Comparison of ENCODE assay signal across 12 cellular contexts in genomic region chr12:6333029-6333428, GRCh38. TPM values are rescaled to one million over a fixed set of nuclear protein-coding genes. Genes with fewer than 3 reads are reported as not detected.
A peak's percentile ranks its signal among the peaks of the same experiment; 100 is the strongest.
DNase-seq lines count a peak whose midpoint lies in the region; ATAC-seq and TF ChIP-seq lines count a peak whose summit lies in the region.
"Had no signal": no experiment of that assay in that cellular context is flagged by ENCODE, and none has a peak within 500 bp of the region (broad histone marks: within the 10 kb centered on the region; RNA-seq: fewer than 3 reads in every experiment).

No MANE protein-coding gene starts in this region.

- POLR2A ChIA-PET in activated CD4-positive, alpha-beta T cell treated with anti-CD3 and anti-CD28 coated beads, Interleukin-2, amount 10 ng/mL, durations not matched to agents 7 days and 5 days (lab: Charles Lee) = interaction anchor here (0.7 kb wide), 1 partner anchor 93 kb away, joined by 3 read pairs; no protein-coding TSS in a partner anchor

- no peaks in the 10 kb centered on the region for H3K27me3 ChIP-seq in foreskin keratinocyte

- H3K27ac Mint-ChIP-seq in activated CD4-positive, alpha-beta T cell treated with anti-CD3 and anti-CD28 coated beads, Interleukin-2, amount 10 ng/mL, durations not matched to agents 7 days and 5 days = peak overlapping the region; percentile 89
- H3K27ac Mint-ChIP-seq in T-helper 17 cell (peak overlapping the region; percentile 88), nephron progenitor cell (no peak overlapping the region)

- no peak for DNase-seq in activated CD4-positive, alpha-beta T cell treated with anti-CD3 and anti-CD28 coated beads, Interleukin-2, amount 10 ng/mL, durations not matched to agents 7 days and 5 days
- no peak for DNase-seq in activated CD4-positive, alpha-beta T cell treated with anti-CD3 and anti-CD28 coated beads for 48 hours
- DNase-seq in T-helper 17 cell = no peak
- DNase-seq in foreskin keratinocyte = no peak
- DNase-seq in stimulated activated CD8-positive, alpha-beta memory T cell treated with anti-CD3 and anti-CD28 coated beads, Interleukin-4, amount 100 ng/mL, for 48 hours = peak; percentile 49
- no peak for DNase-seq in nephron progenitor cell
- no peak for DNase-seq in NCI-H510A (lab: John Stamatoyannopoulos, UW)
- DNase-seq: NK-92 treated with Interleukin-12 subunit alpha and Interleukin-12 subunit beta, amount 100 ng/mL, for 24 hours; stimulated activated CD4-positive, alpha-beta T cell treated with anti-CD3 and anti-CD28 coated beads, Interleukin-4, amount 100 ng/mL, for 1 hour had no signal

- H3K4me1 ChIP-seq in foreskin keratinocyte = peaks cover 40% of the 10 kb centered on the region

- no peak for TF ChIP-seq CTCF in foreskin keratinocyte (conservative IDR thresholded peaks at IDR 0.05)
- no peak for TF ChIP-seq CTCF in nephron progenitor cell (IDR thresholded peaks at IDR 0.05)

- peak overlapping the region; percentile 57 for H3K4me3 Mint-ChIP-seq in activated CD4-positive, alpha-beta T cell treated with anti-CD3 and anti-CD28 coated beads, Interleukin-2, amount 10 ng/mL, durations not matched to agents 7 days and 5 days
- peak overlapping the region; percentile 70 for H3K4me3 Mint-ChIP-seq in T-helper 17 cell
- H3K4me3 Mint-ChIP-seq in nephron progenitor cell = no peak overlapping the region

- H3K36me3 Mint-ChIP-seq in activated CD4-positive, alpha-beta T cell treated with anti-CD3 and anti-CD28 coated beads, Interleukin-2, amount 10 ng/mL, durations not matched to agents 7 days and 5 days (ENCODE audit: low read depth) = peaks cover 55% of the 10 kb centered on the region
- H3K36me3 Mint-ChIP-seq in T-helper 17 cell (ENCODE audit: low read depth) = peaks cover 15% of the 10 kb centered on the region
- H3K36me3 Mint-ChIP-seq in nephron progenitor cell (ENCODE audit: low read depth) = peaks cover 50% of the 10 kb centered on the region

- H3K27ac ChIP-seq in foreskin keratinocyte = peak overlapping the region; percentile 24

- no peaks in the 10 kb centered on the region for H3K27me3 Mint-ChIP-seq in activated CD4-positive, alpha-beta T cell treated with anti-CD3 and anti-CD28 coated beads, Interleukin-2, amount 10 ng/mL, durations not matched to agents 7 days and 5 days
- H3K27me3 Mint-ChIP-seq in T-helper 17 cell = no peaks in the 10 kb centered on the region
- H3K27me3 Mint-ChIP-seq in nephron progenitor cell (ENCODE audit: low read depth, poor library complexity) = no peaks in the 10 kb centered on the region

- H3K9me3 Mint-ChIP-seq in activated CD4-positive, alpha-beta T cell treated with anti-CD3 and anti-CD28 coated beads, Interleukin-2, amount 10 ng/mL, durations not matched to agents 7 days and 5 days = no peaks in the 10 kb centered on the region
- no peaks in the 10 kb centered on the region for H3K9me3 Mint-ChIP-seq in nephron progenitor cell

- no peak for ATAC-seq in T-helper 17 cell
- ATAC-seq in foreskin keratinocyte = no peak
- ATAC-seq in GM19467 (IDR thresholded peaks at IDR 0.05; ENCODE audit: unreplicated experiment) = no peak

- CTCF ChIA-PET in activated CD4-positive, alpha-beta T cell treated with anti-CD3 and anti-CD28 coated beads, Interleukin-2, amount 10 ng/mL, durations not matched to agents 7 days and 5 days (lab: Charles Lee) = interaction anchor here (0.6 to 1.6 kb wide), 5 partner anchors 9 to 645 kb away, joined by 3 to 6 read pairs (median 4); partner anchors contain the start of gene TNFRSF1A

- H3K4me1 Mint-ChIP-seq in activated CD4-positive, alpha-beta T cell treated with anti-CD3 and anti-CD28 coated beads, Interleukin-2, amount 10 ng/mL, durations not matched to agents 7 days and 5 days = peaks cover 44% of the 10 kb centered on the region
- H3K4me1 Mint-ChIP-seq in T-helper 17 cell (peaks cover 34% of the 10 kb centered on the region), nephron progenitor cell (peaks cover 6% of the 10 kb centered on the region)

- H3K9me3 ChIP-seq in T-helper 17 cell (ENCODE audit: control insufficient read depth, low read length, poor library complexity, severe bottlenecking) = no peaks in the 10 kb centered on the region

RNA-seq across cellular contexts. Expression of gene TNFRSF1A, which starts 8.8 kb away (rescaled TPM):
- 10 to 100 TPM; 59.3 to 64.4 TPM for total RNA-seq in activated CD4-positive, alpha-beta T cell treated with anti-CD3 and anti-CD28 coated beads, Interleukin-2, amount 10 ng/mL, durations not matched to agents 7 days and 5 days
- 10 to 100 TPM; 22.4 to 23.0 TPM for total RNA-seq in T-helper 17 cell
- 125 and 135 TPM in 2 replicates for total RNA-seq in foreskin keratinocyte
- 113 TPM in 2 replicates for polyA plus RNA-seq in foreskin keratinocyte

RNA-seq across cellular contexts. Expression of gene PLEKHG6, which starts 22.5 kb away (rescaled TPM):
- not detected for total RNA-seq in activated CD4-positive, alpha-beta T cell treated with anti-CD3 and anti-CD28 coated beads, Interleukin-2, amount 10 ng/mL, durations not matched to agents 7 days and 5 days
- total RNA-seq in T-helper 17 cell (not detected), foreskin keratinocyte (3.3 and 4.5 TPM in 2 replicates)
- polyA plus RNA-seq in foreskin keratinocyte = 3.5 and 3.6 TPM in 2 replicates
- total RNA-seq: mononuclear cell had no signal

RNA-seq across cellular contexts. Expression of gene SCNN1A, which starts 42.3 kb away (rescaled TPM):
- total RNA-seq in activated CD4-positive, alpha-beta T cell treated with anti-CD3 and anti-CD28 coated beads, Interleukin-2, amount 10 ng/mL, durations not matched to agents 7 days and 5 days = under 1 TPM; 0.54 to 0.67 TPM
- total RNA-seq in T-helper 17 cell (1 to 10 TPM; 2.1 to 2.8 TPM), foreskin keratinocyte (1.1 and 3.2 TPM in 2 replicates)
- 1.2 and 3.2 TPM in 2 replicates for polyA plus RNA-seq in foreskin keratinocyte
- total RNA-seq: frontal cortex had no signal

RNA-seq across cellular contexts. Expression of gene LTBR, which starts 50.9 kb away (rescaled TPM):
- total RNA-seq in activated CD4-positive, alpha-beta T cell treated with anti-CD3 and anti-CD28 coated beads, Interleukin-2, amount 10 ng/mL, durations not matched to agents 7 days and 5 days = not detected
- total RNA-seq in T-helper 17 cell (1 to 10 TPM in 1 of 2 donors, under 1 TPM in 1; 0.47 to 1.4 TPM), foreskin keratinocyte (112 and 121 TPM in 2 replicates)
- 119 and 138 TPM in 2 replicates for polyA plus RNA-seq in foreskin keratinocyte
